In the genomic region with DNA sequence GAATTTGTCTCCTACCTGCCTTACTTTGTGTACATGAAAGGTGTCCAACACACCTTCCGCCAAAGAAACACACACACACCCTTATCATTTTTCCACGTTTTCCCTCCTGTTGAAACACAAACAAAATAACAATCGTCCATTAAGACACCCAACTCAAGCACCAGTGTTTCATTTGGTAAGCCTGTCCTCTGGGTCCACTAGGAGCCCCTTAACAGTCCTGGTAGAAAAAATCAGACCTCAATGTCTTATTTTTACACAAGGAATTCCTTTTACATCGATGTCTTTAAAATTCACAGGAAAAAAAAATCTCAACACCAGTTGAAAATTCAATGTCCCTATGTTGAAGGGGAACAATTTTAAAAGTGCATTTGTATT, we compare ENCODE assay signal across 8 cellular contexts. TPM values are rescaled to one million over a fixed set of nuclear protein-coding genes. Genes with fewer than 3 reads are reported as not detected.
DNase-seq lines count a peak whose midpoint lies in the region; TF ChIP-seq lines count a peak whose summit lies in the region.

No MANE protein-coding gene starts in this region.

- no peak overlapping the region for H4K12ac ChIP-seq in trophoblast cell (ENCODE audit: low read depth, low read length)

- H2AFZ ChIP-seq in fibroblast of lung (ENCODE audit: low read length) (no peak overlapping the region), trophoblast cell (ENCODE audit: insufficient read depth, low read length, poor library complexity) (no peak overlapping the region)

- peak overlapping the region; percentile 39 for H4K91ac ChIP-seq in trophoblast cell (ENCODE audit: low read depth, low read length)

- H3K4me2 ChIP-seq in fibroblast of lung (ENCODE audit: extremely low read depth, insufficient read depth, low read length) (no peak overlapping the region), trophoblast cell (ENCODE audit: low read length) (peak overlapping the region; percentile 32)

- H3K79me1 ChIP-seq in trophoblast cell (ENCODE audit: low read length) = peaks cover 37% of the 10 kb centered on the region

- peak overlapping the region; percentile 54 for H4K8ac ChIP-seq in trophoblast cell (ENCODE audit: low read depth, low read length)

- TF ChIP-seq CTCF in Caco-2 (IDR thresholded peaks at IDR 0.05; ENCODE audit: insufficient read depth in 1 of 2, low read depth in 1 of 2, low read length in 1 of 2, severe bottlenecking in 1 of 2, unreplicated experiment in 1 of 2) (no peak), Peyer's patch (IDR thresholded peaks at IDR 0.05) (no peak), fibroblast of lung (conservative IDR thresholded peaks at IDR 0.05 in 1 of 2, IDR thresholded peaks at IDR 0.05 in 1 of 2; ENCODE audit: low read depth in 1 of 2, low read length in 2 of 2) (no peak), GM13977 (IDR thresholded peaks at IDR 0.05; ENCODE audit: extremely low read depth, insufficient read depth, missing control alignments) (no peak)

- H3K4me1 ChIP-seq in Caco-2 = peaks cover 30% of the 10 kb centered on the region
- H3K4me1 ChIP-seq in Peyer's patch = peaks cover 3 to 39% (median 29%) of the 10 kb centered on the region in 4 donors
- H3K4me1 ChIP-seq in fibroblast of lung (ENCODE audit: control insufficient read depth, extremely low read depth, insufficient read depth, low read length) = peaks cover 27% of the 10 kb centered on the region
- peaks cover 17 to 30% of the 10 kb centered on the region in 2 experiments for H3K4me1 ChIP-seq in trophoblast cell (ENCODE audit: control insufficient read depth in 1 of 2, insufficient read depth in 2 of 2, low read length in 2 of 2)

- H3K4me3 Mint-ChIP-seq in Caco-2 (ENCODE audit: unreplicated experiment) = peak overlapping the region; percentile 88

- no peak overlapping the region for H3K23ac ChIP-seq in trophoblast cell (ENCODE audit: low read length)

- no peaks in the 10 kb centered on the region for H3K9me3 Mint-ChIP-seq in Caco-2 (ENCODE audit: unreplicated experiment)

- intact Hi-C loops in Caco-2 (cut with micrococcal nuclease; ENCODE audit: unreplicated experiment) = loop anchor here (1.0 to 2.0 kb wide), 3 partner anchors 79 to 358 kb away; no protein-coding TSS in a partner anchor

- H3K27me3 ChIP-seq in Caco-2 (replicated peaks; ENCODE audit: control insufficient read depth, insufficient read depth, low read length) (no peaks in the 10 kb centered on the region), Peyer's patch (no peaks in the 10 kb centered on the region), fibroblast of lung (ENCODE audit: control insufficient read depth, insufficient read depth, low read length) (peaks cover 9% of the 10 kb centered on the region), trophoblast cell (ENCODE audit: insufficient read depth, low read length) (no peaks in the 10 kb centered on the region)

- H2BK120ac ChIP-seq in trophoblast cell (ENCODE audit: insufficient read depth, low read length, poor library complexity) = peak overlapping the region; percentile 35

- H2AK5ac ChIP-seq in trophoblast cell (ENCODE audit: low read length) = peak overlapping the region; percentile 52

- no peak overlapping the region for H3K14ac ChIP-seq in trophoblast cell (ENCODE audit: low read length)

- H2BK12ac ChIP-seq in trophoblast cell (ENCODE audit: low read length) = peak overlapping the region; percentile 61

- H3K36me3 Mint-ChIP-seq in Caco-2 (ENCODE audit: insufficient read depth, unreplicated experiment) = peaks cover 63% of the 10 kb centered on the region

- H2BK5ac ChIP-seq in trophoblast cell (ENCODE audit: low read depth, low read length, poor library complexity) = peak overlapping the region; percentile 86

- no peak overlapping the region for H3K4ac ChIP-seq in trophoblast cell (ENCODE audit: low read depth, low read length)

- POLR2A ChIA-PET in Caco-2 (lab: Charles Lee) = interaction anchor here (0.7 to 1.8 kb wide), 5 partner anchors 9 to 174 kb away, joined by 3 to 9 read pairs (median 5); no protein-coding TSS in a partner anchor

- in situ Hi-C loops in GM13977 (cut with MboI; ENCODE audit: low pct_unique_long_range_greater_than_20kb, low sequenced_read_pairs, unreplicated experiment) = loop anchor here (5.0 kb wide), 2 partner anchors 177 to 353 kb away; no protein-coding TSS in a partner anchor

- TF ChIP-seq POLR2A in Peyer's patch (IDR thresholded peaks at IDR 0.05) = no peak

- H3K18ac ChIP-seq in trophoblast cell (ENCODE audit: low read length) = no peak overlapping the region

- H3K27me3 Mint-ChIP-seq in Caco-2 (ENCODE audit: insufficient read depth, unreplicated experiment) = no peaks in the 10 kb centered on the region

- H3K4me1 Mint-ChIP-seq in Caco-2 (ENCODE audit: low read depth, unreplicated experiment) = peaks cover 13% of the 10 kb centered on the region

- H3K27ac ChIP-seq in Peyer's patch = peak overlapping the region; percentile 15 to 95 (median 66)
- H3K27ac ChIP-seq in fibroblast of lung (ENCODE audit: insufficient read depth, low read length) = peak overlapping the region; percentile 27
- peak overlapping the region; percentile 65 for H3K27ac ChIP-seq in trophoblast cell (ENCODE audit: low read depth, low read length)

- H3K79me2 ChIP-seq in fibroblast of lung (ENCODE audit: control insufficient read depth, insufficient read depth, low read length) = no peaks in the 10 kb centered on the region
- H3K79me2 ChIP-seq in trophoblast cell (ENCODE audit: control insufficient read depth, insufficient read depth, low read length, poor library complexity) = peaks cover 19% of the 10 kb centered on the region

- peaks cover 7% of the 10 kb centered on the region for H3K36me3 ChIP-seq in Caco-2 (ENCODE audit: control insufficient read depth, insufficient read depth, low read length)
- H3K36me3 ChIP-seq in Peyer's patch = no peaks in the 10 kb centered on the region
- H3K36me3 ChIP-seq in fibroblast of lung (ENCODE audit: control insufficient read depth, insufficient read depth, low read length) = no peaks in the 10 kb centered on the region
- peaks cover 6 to 7% of the 10 kb centered on the region in 2 experiments for H3K36me3 ChIP-seq in trophoblast cell (ENCODE audit: control insufficient read depth in 1 of 2, insufficient read depth in 2 of 2, low read length in 2 of 2)

- H4K20me1 ChIP-seq in fibroblast of lung (ENCODE audit: control insufficient read depth, extremely low read depth, insufficient read depth, low read length) = no peaks in the 10 kb centered on the region

- WGBS in trophoblast cell (ENCODE audit: extremely low coverage, insufficient coverage, insufficient read length) = no CpG with 5 or more reads among the region's 4 CpGs

- H3K4me3 ChIP-seq in Caco-2 (ENCODE audit: low read depth, low read length) = peak overlapping the region; percentile 15; the same call in 1 of the 2 replicates
- H3K4me3 ChIP-seq in Peyer's patch = no peak overlapping the region
- H3K4me3 ChIP-seq in fibroblast of lung (replicated peaks in 1 of 4; ENCODE audit: control extremely low read depth in 1 of 4, insufficient read depth in 1 of 4, low read depth in 3 of 4, low read length in 4 of 4) = no peak overlapping the region
- H3K4me3 ChIP-seq in trophoblast cell (ENCODE audit: low read depth, low read length) = no peak overlapping the region

- H3K9ac ChIP-seq in fibroblast of lung (ENCODE audit: insufficient read depth, low read length) = no peak overlapping the region
- H3K9ac ChIP-seq in trophoblast cell (ENCODE audit: low read length) = no peak overlapping the region

- peak overlapping the region; percentile 68 for H3K27ac Mint-ChIP-seq in Caco-2 (ENCODE audit: unreplicated experiment)

- no peak for DNase-seq in Caco-2
- DNase-seq in Peyer's patch = no peak
- no peak for DNase-seq in fibroblast of lung (ENCODE audit: low read depth in 2 of 2)
- DNase-seq in trophoblast cell = no peak
- DNase-seq in GM13977 (ENCODE audit: low spot score) = no peak
- DNase-seq in NCI-H1417 (lab: John Stamatoyannopoulos, UW) = no peak
- DNase-seq in superior temporal gyrus (ENCODE audit: extremely low spot score) = no peak
- no peak for DNase-seq in T-helper 2 cell

- H3K9me3 ChIP-seq in Caco-2 (no peaks in the 10 kb centered on the region), Peyer's patch (no peaks in the 10 kb centered on the region), fibroblast of lung (ENCODE audit: control insufficient read depth, insufficient read depth, low read depth, low read length) (no peaks in the 10 kb centered on the region), trophoblast cell (ENCODE audit: insufficient read depth, low read depth, low read length) (no peaks in the 10 kb centered on the region)

- BruUV-seq in Caco-2 (replicated peaks; lab: Mats Ljungman, UMichigan) = no TSS peak

- CTCF ChIA-PET in Caco-2 (lab: Charles Lee) = interaction anchor here (0.7 to 5.4 kb wide), 4 partner anchors 84 to 354 kb away, joined by 6 to 47 read pairs (median 10); no protein-coding TSS in a partner anchor

RNA-seq across cellular contexts. Expression of a gene that starts 4.0 kb away (rescaled TPM):
- 123 and 128 TPM in 2 replicates for total RNA-seq in Caco-2 (2022)
- total RNA-seq in Peyer's patch = 10 to 100 TPM; 32.2 to 65.6 (median 49.4) TPM
- total RNA-seq in fibroblast of lung = 0.17 and 0.51 TPM in 2 replicates
- polyA plus RNA-seq in fibroblast of lung = 0.85 and 1.2 TPM in 2 replicates
- 0.88 and 1.0 TPM in 2 replicates for polyA plus RNA-seq in fibroblast of lung (2012)
- not detected in 2 replicates for polyA minus RNA-seq in fibroblast of lung (ENCODE audit: low replicate concordance)
- 62.4 and 67.6 TPM in 2 replicates for polyA plus RNA-seq in trophoblast cell (2013)

Comparison
In these comparisons a context has a peak if more than half of its experiments do, and no peak if none do; other contexts are left out.
1. RNA of a gene that starts 4.0 kb away (total RNA-seq): 123 to 128 TPM in Caco-2 and 32.2 to 65.6 TPM in Peyer's patch; 0.17 to 0.51 TPM in fibroblast of lung; every median in the first group is over 10 times any median in the second.
2. Peak in every context shown above with its lines, with median percentiles within 50 percentile points of each other: H3K27ac ChIP-seq.